Comparison of ENCODE assay signal across 18 cellular contexts in genomic region chr22:36875741-36876140, GRCh38. TPM values are rescaled to one million over a fixed set of nuclear protein-coding genes. Genes with fewer than 3 reads are reported as not detected.
DNase-seq lines count a peak whose midpoint lies in the region; ATAC-seq and TF ChIP-seq lines count a peak whose summit lies in the region.
"Had no signal": no experiment of that assay in that cellular context is flagged by ENCODE, and none has a peak within 500 bp of the region (broad histone marks: within the 10 kb centered on the region; RNA-seq: fewer than 3 reads in every experiment).

No MANE protein-coding gene starts in this region.

- no peak for TF ChIP-seq CTCF in natural killer cell (IDR thresholded peaks at IDR 0.05)
- TF ChIP-seq CTCF in neutrophil (IDR thresholded peaks at IDR 0.05): no peak

- H3K9me3 Mint-ChIP-seq in T-helper 2 cell treated with Interferon-gamma antibody and Interleukin-4, amounts not matched to agents 5 μg/mL and 100 μg/mL, for 36 hours: peaks cover 18% of the 10 kb centered on the region
- H3K9me3 Mint-ChIP-seq in natural killer cell treated with Interleukin-12 subunit alpha and Interleukin-12 subunit beta and Interleukin-15 and Interleukin-18, amount 100 ng/mL, for 72 hours: peaks cover 6% of the 10 kb centered on the region
- peaks cover 0 to 2% of the 10 kb centered on the region in 2 donors for H3K9me3 Mint-ChIP-seq in natural killer cell
- H3K9me3 Mint-ChIP-seq in effector memory CD8-positive, alpha-beta T cell: peaks cover 2 to 10% of the 10 kb centered on the region in 2 donors

- no peak overlapping the region for H3K4me3 ChIP-seq in neutrophil (ENCODE audit: low read depth in 1 of 2, low read length in 1 of 2)

- no peak overlapping the region for H3K4me3 Mint-ChIP-seq in T-helper 2 cell treated with Interferon-gamma antibody and Interleukin-4, amounts not matched to agents 5 μg/mL and 100 μg/mL, for 36 hours
- H3K4me3 Mint-ChIP-seq in natural killer cell treated with Interleukin-12 subunit alpha and Interleukin-12 subunit beta and Interleukin-15 and Interleukin-18, amount 100 ng/mL, for 72 hours: no peak overlapping the region
- H3K4me3 Mint-ChIP-seq in natural killer cell: no peak overlapping the region
- H3K4me3 Mint-ChIP-seq in effector memory CD8-positive, alpha-beta T cell: no peak overlapping the region

- peaks cover 71% of the 10 kb centered on the region in 2 experiments for H3K4me1 ChIP-seq in neutrophil (ENCODE audit: control insufficient read depth in 1 of 2, insufficient read depth in 1 of 2, low read depth in 1 of 2, low read length in 1 of 2)

- H3K27ac ChIP-seq in neutrophil: peak overlapping the region; percentile 95

- peaks cover 81% of the 10 kb centered on the region for H3K36me3 ChIP-seq in neutrophil

- peak overlapping the region; percentile 22 for H3K27ac Mint-ChIP-seq in T-helper 2 cell treated with Interferon-gamma antibody and Interleukin-4, amounts not matched to agents 5 μg/mL and 100 μg/mL, for 36 hours
- peak overlapping the region; percentile 93 to 96 for H3K27ac Mint-ChIP-seq in natural killer cell treated with Interleukin-12 subunit alpha and Interleukin-12 subunit beta and Interleukin-15 and Interleukin-18, amount 100 ng/mL, for 72 hours
- H3K27ac Mint-ChIP-seq in natural killer cell: no peak overlapping the region
- H3K27ac Mint-ChIP-seq in effector memory CD8-positive, alpha-beta T cell: no peak overlapping the region

- H3K27me3 Mint-ChIP-seq in T-helper 2 cell treated with Interferon-gamma antibody and Interleukin-4, amounts not matched to agents 5 μg/mL and 100 μg/mL, for 36 hours (ENCODE audit: low read depth): no peaks in the 10 kb centered on the region
- peaks cover 0 to 2% of the 10 kb centered on the region in 2 donors for H3K27me3 Mint-ChIP-seq in natural killer cell treated with Interleukin-12 subunit alpha and Interleukin-12 subunit beta and Interleukin-15 and Interleukin-18, amount 100 ng/mL, for 72 hours
- H3K27me3 Mint-ChIP-seq in natural killer cell (ENCODE audit: low read depth in 2 of 2): peaks cover 0 to 2% of the 10 kb centered on the region in 2 donors
- H3K27me3 Mint-ChIP-seq in effector memory CD8-positive, alpha-beta T cell: peaks cover 25 to 27% of the 10 kb centered on the region in 2 donors
- H3K27me3 Mint-ChIP-seq: CD4-positive, CD25-positive, alpha-beta regulatory T cell had no signal

- H3K9me3 ChIP-seq in neutrophil: no peaks in the 10 kb centered on the region

- H3K36me3 Mint-ChIP-seq in T-helper 2 cell treated with Interferon-gamma antibody and Interleukin-4, amounts not matched to agents 5 μg/mL and 100 μg/mL, for 36 hours (ENCODE audit: low read depth): peaks cover 72% of the 10 kb centered on the region
- H3K36me3 Mint-ChIP-seq in natural killer cell treated with Interleukin-12 subunit alpha and Interleukin-12 subunit beta and Interleukin-15 and Interleukin-18, amount 100 ng/mL, for 72 hours: peaks cover 42% of the 10 kb centered on the region
- H3K36me3 Mint-ChIP-seq in natural killer cell: no peaks in the 10 kb centered on the region
- peaks cover 6% of the 10 kb centered on the region for H3K36me3 Mint-ChIP-seq in effector memory CD8-positive, alpha-beta T cell (ENCODE audit: insufficient read depth)

- no peak for DNase-seq in T-helper 2 cell treated with Interferon-gamma antibody and Interleukin-4, amounts not matched to agents 5 μg/mL and 100 μg/mL, for 36 hours (ENCODE audit: low spot score)
- DNase-seq in T-helper 2 cell: no peak
- DNase-seq in natural killer cell treated with Interleukin-12 subunit alpha and Interleukin-12 subunit beta and Interleukin-15 and Interleukin-18, amount 100 ng/mL, for 72 hours (ENCODE audit: low spot score): peak; percentile 38
- no peak for DNase-seq in natural killer cell
- DNase-seq in effector memory CD8-positive, alpha-beta T cell: no peak
- DNase-seq: 8988T; ACHN; CD4-positive, CD25-positive, alpha-beta regulatory T cell; NCI-H1092 treated with DMSO at 0.1 percent for 48 hours; NCI-H1436; NCI-H187; NCI-H2081 treated with DMSO at 0.1 percent for 48 hours; NCI-H524; NCI-H774; SIG-M5 had no signal

- H3K27me3 ChIP-seq in neutrophil: no peaks in the 10 kb centered on the region

- ATAC-seq in natural killer cell treated with Interleukin-12 subunit alpha and Interleukin-12 subunit beta and Interleukin-15 and Interleukin-18, amount 100 ng/mL, for 72 hours: no peak
- ATAC-seq in natural killer cell (no peak), HG03521 (IDR thresholded peaks at IDR 0.05; ENCODE audit: unreplicated experiment) (no peak)
- ATAC-seq in effector memory CD8-positive, alpha-beta T cell (replicated peaks): no peak

- peaks cover 18% of the 10 kb centered on the region for H3K4me1 Mint-ChIP-seq in T-helper 2 cell treated with Interferon-gamma antibody and Interleukin-4, amounts not matched to agents 5 μg/mL and 100 μg/mL, for 36 hours (ENCODE audit: low read depth)
- peaks cover 25 to 53% of the 10 kb centered on the region in 2 donors for H3K4me1 Mint-ChIP-seq in natural killer cell treated with Interleukin-12 subunit alpha and Interleukin-12 subunit beta and Interleukin-15 and Interleukin-18, amount 100 ng/mL, for 72 hours (ENCODE audit: low read depth in 2 of 2)
- H3K4me1 Mint-ChIP-seq in natural killer cell: peaks cover 4 to 7% of the 10 kb centered on the region in 2 donors
- H3K4me1 Mint-ChIP-seq in effector memory CD8-positive, alpha-beta T cell (ENCODE audit: low read depth in 2 of 2): peaks cover 6 to 13% of the 10 kb centered on the region in 2 donors

- intact Hi-C loops in natural killer cell (cut with micrococcal nuclease): no loop called here

RNA-seq across cellular contexts. Expression of gene NCF4, which starts 14.9 kb away (rescaled TPM):
- 10 to 100 TPM; 24.2 to 53.1 TPM for total RNA-seq in natural killer cell treated with Interleukin-12 subunit alpha and Interleukin-12 subunit beta and Interleukin-15 and Interleukin-18, amount 100 ng/mL, for 72 hours
- total RNA-seq in natural killer cell: 10 to 100 TPM in 1 of 3 donors, 1 to 10 TPM in 2; 2.6 to 33.2 (median 3.1) TPM
- total RNA-seq: HT-29 had no signal

RNA-seq across cellular contexts. Expression of gene CSF2RB, which starts 37.7 kb away (rescaled TPM):
- 10 to 100 TPM in 1 of 2 donors, 1 to 10 TPM in 1; 5.0 to 47.9 TPM for total RNA-seq in natural killer cell treated with Interleukin-12 subunit alpha and Interleukin-12 subunit beta and Interleukin-15 and Interleukin-18, amount 100 ng/mL, for 72 hours
- 100 to 1,000 TPM in 1 of 3 donors, 1 to 10 TPM in 2; 3.8 to 274 (median 8.2) TPM for total RNA-seq in natural killer cell
- total RNA-seq: HT-29 had no signal

RNA-seq across cellular contexts. Expression of gene PVALB, which starts 58.9 kb away (rescaled TPM):
- total RNA-seq in natural killer cell treated with Interleukin-12 subunit alpha and Interleukin-12 subunit beta and Interleukin-15 and Interleukin-18, amount 100 ng/mL, for 72 hours: not detected
- under 1 TPM in 1 of 3 donors, not detected in 2; 0.99 TPM for total RNA-seq in natural killer cell
- total RNA-seq: CD4-positive, CD25-positive, alpha-beta regulatory T cell; HT-29 had no signal

Comparison
In these comparisons a context has a peak if more than half of its experiments do, and no peak if none do; other contexts are left out.
1. H3K27ac Mint-ChIP-seq: peak in T-helper 2 cell treated with Interferon-gamma antibody and Interleukin-4, amounts not matched to agents 5 μg/mL and 100 μg/mL, for 36 hours (single experiment) and natural killer cell treated with Interleukin-12 subunit alpha and Interleukin-12 subunit beta and Interleukin-15 and Interleukin-18, amount 100 ng/mL, for 72 hours (2 of 2); none in natural killer cell (0 of 2) and effector memory CD8-positive, alpha-beta T cell (0 of 2).